22 cellular contexts compared by ENCODE assay signal in genomic region chr11:82261367-82261766, GRCh38.
"Had no signal": no experiment of that assay in that cellular context is flagged by ENCODE, and none has a peak within 500 bp of the region (broad histone marks: within the 10 kb centered on the region; RNA-seq: fewer than 3 reads in every experiment).

No MANE protein-coding gene starts in this region.

- H3K36me3 ChIP-seq: breast epithelium, heart left ventricle, sigmoid colon, vagina had no signal

- H3K4me3 ChIP-seq: breast epithelium, coronary artery, heart left ventricle, sigmoid colon, smooth muscle cell, testis, vagina had no signal

- DNase-seq: activated CD4-positive, alpha-beta T cell treated with anti-CD3 and anti-CD28 coated beads for 4 hours; activated CD4-positive, alpha-beta T cell treated with anti-CD3 and anti-CD28 coated beads, Interleukin-2, amount 50 U/mL, for 48 hours; activated CD4-positive, CD25-positive, alpha-beta regulatory T cell; activated naive CD4-positive, alpha-beta T cell treated with Interleukin-2 at 50 U/mL for 16 hours; activated naive CD8-positive, alpha-beta T cell treated with anti-CD3 and anti-CD28 coated beads for 36 hours; activated T-cell treated with anti-CD3 and anti-CD28 coated beads, Interleukin-2, amount 50 U/mL, for 48 hours; heart left ventricle; left ventricle myocardium superior; midbrain; natural killer cell; retina; sigmoid colon; stimulated activated CD4-positive, alpha-beta T cell treated with anti-CD3 and anti-CD28 coated beads, Interleukin-15, amount 100 ng/mL, for 24 hours; stimulated activated CD4-positive, alpha-beta T cell treated with anti-CD3 and anti-CD28 coated beads, Interleukin-2, amount 100 ng/mL, for 48 hours; stimulated activated CD8-positive, alpha-beta memory T cell treated with anti-CD3 and anti-CD28 coated beads, Interleukin-4, amount 100 ng/mL, for 48 hours; stimulated activated naive CD4-positive, alpha-beta T cell; testis; trophoblast cell had no signal

- H3K27ac ChIP-seq: breast epithelium, coronary artery, heart left ventricle, sigmoid colon, testis, vagina had no signal

- H3K9me3 ChIP-seq: breast epithelium, heart left ventricle, sigmoid colon, testis, vagina had no signal

- H3K27me3 ChIP-seq: breast epithelium, heart left ventricle, sigmoid colon, testis, vagina had no signal

- H3K4me1 ChIP-seq: breast epithelium, heart left ventricle, sigmoid colon, testis, vagina had no signal

- ATAC-seq: heart left ventricle, left ventricle myocardium superior, natural killer cell had no signal
